Comparison of ENCODE assay signal across 2 cellular contexts in the genomic region with DNA sequence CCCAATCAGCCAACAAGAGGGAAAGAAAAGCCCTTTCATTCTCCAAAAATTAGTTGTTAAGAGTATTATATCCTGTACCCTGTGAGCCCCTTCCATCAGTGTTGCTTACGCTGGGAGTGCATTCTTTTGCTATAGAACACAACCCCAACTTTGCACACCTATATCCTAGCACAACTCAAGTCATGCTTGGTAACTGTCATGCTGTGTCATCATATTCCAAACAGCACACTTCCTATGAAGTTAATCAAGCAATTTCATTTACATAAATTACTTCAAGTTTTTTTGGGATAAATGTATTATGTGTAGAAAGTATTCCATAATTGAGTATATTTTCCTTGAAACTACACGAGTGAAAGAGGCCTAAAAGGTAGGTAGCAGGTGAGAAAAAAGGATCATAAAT.
TF ChIP-seq lines count a peak whose summit lies in the region.

No MANE protein-coding gene starts in this region.

TF ChIP-seq in GM23338, 12 proteins besides CTCF, POLR2A, EP300 and RAD21 (continued from another document):
- TF ChIP-seq, protein P1, sequence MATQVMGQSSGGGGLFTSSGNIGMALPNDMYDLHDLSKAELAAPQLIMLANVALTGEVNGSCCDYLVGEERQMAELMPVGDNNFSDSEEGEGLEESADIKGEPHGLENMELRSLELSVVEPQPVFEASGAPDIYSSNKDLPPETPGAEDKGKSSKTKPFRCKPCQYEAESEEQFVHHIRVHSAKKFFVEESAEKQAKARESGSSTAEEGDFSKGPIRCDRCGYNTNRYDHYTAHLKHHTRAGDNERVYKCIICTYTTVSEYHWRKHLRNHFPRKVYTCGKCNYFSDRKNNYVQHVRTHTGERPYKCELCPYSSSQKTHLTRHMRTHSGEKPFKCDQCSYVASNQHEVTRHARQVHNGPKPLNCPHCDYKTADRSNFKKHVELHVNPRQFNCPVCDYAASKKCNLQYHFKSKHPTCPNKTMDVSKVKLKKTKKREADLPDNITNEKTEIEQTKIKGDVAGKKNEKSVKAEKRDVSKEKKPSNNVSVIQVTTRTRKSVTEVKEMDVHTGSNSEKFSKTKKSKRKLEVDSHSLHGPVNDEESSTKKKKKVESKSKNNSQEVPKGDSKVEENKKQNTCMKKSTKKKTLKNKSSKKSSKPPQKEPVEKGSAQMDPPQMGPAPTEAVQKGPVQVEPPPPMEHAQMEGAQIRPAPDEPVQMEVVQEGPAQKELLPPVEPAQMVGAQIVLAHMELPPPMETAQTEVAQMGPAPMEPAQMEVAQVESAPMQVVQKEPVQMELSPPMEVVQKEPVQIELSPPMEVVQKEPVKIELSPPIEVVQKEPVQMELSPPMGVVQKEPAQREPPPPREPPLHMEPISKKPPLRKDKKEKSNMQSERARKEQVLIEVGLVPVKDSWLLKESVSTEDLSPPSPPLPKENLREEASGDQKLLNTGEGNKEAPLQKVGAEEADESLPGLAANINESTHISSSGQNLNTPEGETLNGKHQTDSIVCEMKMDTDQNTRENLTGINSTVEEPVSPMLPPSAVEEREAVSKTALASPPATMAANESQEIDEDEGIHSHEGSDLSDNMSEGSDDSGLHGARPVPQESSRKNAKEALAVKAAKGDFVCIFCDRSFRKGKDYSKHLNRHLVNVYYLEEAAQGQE (IDR thresholded peaks at IDR 0.05; ENCODE audit: unreplicated experiment), result no peak
- TF ChIP-seq STAT1 (IDR thresholded peaks at IDR 0.05; ENCODE audit: unreplicated experiment) (no peak), CREB1 (CRISPR knock-in tag; IDR thresholded peaks at IDR 0.05; ENCODE audit: low read depth) (no peak), POLR2AphosphoS5 (IDR thresholded peaks at IDR 0.05; ENCODE audit: low read depth) (no peak), ZNF331 (CRISPR knock-in tag; IDR thresholded peaks at IDR 0.05; ENCODE audit: low read depth) (no peak), EZH2 (IDR thresholded peaks at IDR 0.05; ENCODE audit: low read depth, unreplicated experiment) (no peak), EZH2phosphoT487 (IDR thresholded peaks at IDR 0.05; ENCODE audit: unreplicated experiment) (no peak), JUNB (IDR thresholded peaks at IDR 0.05; ENCODE audit: unreplicated experiment) (no peak)
- TF ChIP-seq, protein P2, sequence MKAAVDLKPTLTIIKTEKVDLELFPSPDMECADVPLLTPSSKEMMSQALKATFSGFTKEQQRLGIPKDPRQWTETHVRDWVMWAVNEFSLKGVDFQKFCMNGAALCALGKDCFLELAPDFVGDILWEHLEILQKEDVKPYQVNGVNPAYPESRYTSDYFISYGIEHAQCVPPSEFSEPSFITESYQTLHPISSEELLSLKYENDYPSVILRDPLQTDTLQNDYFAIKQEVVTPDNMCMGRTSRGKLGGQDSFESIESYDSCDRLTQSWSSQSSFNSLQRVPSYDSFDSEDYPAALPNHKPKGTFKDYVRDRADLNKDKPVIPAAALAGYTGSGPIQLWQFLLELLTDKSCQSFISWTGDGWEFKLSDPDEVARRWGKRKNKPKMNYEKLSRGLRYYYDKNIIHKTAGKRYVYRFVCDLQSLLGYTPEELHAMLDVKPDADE (IDR thresholded peaks at IDR 0.05), result no peak
- TF ChIP-seq, protein P3, sequence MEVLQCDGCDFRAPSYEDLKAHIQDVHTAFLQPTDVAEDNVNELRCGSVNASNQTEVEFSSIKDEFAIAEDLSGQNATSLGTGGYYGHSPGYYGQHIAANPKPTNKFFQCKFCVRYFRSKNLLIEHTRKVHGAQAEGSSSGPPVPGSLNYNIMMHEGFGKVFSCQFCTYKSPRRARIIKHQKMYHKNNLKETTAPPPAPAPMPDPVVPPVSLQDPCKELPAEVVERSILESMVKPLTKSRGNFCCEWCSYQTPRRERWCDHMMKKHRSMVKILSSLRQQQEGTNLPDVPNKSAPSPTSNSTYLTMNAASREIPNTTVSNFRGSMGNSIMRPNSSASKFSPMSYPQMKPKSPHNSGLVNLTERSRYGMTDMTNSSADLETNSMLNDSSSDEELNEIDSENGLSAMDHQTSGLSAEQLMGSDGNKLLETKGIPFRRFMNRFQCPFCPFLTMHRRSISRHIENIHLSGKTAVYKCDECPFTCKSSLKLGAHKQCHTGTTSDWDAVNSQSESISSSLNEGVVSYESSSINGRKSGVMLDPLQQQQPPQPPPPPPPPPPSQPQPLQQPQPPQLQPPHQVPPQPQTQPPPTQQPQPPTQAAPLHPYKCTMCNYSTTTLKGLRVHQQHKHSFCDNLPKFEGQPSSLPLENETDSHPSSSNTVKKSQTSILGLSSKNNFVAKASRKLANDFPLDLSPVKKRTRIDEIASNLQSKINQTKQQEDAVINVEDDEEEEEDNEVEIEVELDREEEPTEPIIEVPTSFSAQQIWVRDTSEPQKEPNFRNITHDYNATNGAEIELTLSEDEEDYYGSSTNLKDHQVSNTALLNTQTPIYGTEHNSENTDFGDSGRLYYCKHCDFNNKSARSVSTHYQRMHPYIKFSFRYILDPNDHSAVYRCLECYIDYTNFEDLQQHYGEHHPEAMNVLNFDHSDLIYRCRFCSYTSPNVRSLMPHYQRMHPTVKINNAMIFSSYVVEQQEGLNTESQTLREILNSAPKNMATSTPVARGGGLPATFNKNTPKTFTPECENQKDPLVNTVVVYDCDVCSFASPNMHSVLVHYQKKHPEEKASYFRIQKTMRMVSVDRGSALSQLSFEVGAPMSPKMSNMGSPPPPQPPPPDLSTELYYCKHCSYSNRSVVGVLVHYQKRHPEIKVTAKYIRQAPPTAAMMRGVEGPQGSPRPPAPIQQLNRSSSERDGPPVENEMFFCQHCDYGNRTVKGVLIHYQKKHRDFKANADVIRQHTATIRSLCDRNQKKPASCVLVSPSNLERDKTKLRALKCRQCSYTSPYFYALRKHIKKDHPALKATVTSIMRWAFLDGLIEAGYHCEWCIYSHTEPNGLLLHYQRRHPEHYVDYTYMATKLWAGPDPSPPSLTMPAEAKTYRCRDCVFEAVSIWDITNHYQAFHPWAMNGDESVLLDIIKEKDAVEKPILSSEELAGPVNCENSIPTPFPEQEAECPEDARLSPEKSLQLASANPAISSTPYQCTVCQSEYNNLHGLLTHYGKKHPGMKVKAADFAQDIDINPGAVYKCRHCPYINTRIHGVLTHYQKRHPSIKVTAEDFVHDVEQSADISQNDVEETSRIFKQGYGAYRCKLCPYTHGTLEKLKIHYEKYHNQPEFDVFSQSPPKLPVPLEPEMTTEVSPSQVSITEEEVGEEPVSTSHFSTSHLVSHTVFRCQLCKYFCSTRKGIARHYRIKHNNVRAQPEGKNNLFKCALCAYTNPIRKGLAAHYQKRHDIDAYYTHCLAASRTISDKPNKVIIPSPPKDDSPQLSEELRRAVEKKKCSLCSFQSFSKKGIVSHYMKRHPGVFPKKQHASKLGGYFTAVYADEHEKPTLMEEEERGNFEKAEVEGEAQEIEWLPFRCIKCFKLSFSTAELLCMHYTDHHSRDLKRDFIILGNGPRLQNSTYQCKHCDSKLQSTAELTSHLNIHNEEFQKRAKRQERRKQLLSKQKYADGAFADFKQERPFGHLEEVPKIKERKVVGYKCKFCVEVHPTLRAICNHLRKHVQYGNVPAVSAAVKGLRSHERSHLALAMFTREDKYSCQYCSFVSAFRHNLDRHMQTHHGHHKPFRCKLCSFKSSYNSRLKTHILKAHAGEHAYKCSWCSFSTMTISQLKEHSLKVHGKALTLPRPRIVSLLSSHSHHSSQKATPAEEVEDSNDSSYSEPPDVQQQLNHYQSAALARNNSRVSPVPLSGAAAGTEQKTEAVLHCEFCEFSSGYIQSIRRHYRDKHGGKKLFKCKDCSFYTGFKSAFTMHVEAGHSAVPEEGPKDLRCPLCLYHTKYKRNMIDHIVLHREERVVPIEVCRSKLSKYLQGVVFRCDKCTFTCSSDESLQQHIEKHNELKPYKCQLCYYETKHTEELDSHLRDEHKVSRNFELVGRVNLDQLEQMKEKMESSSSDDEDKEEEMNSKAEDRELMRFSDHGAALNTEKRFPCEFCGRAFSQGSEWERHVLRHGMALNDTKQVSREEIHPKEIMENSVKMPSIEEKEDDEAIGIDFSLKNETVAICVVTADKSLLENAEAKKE (CRISPR knock-in tag; IDR thresholded peaks at IDR 0.05), result no peak

TF ChIP-seq in WTC11, 78 proteins besides CTCF, POLR2A, EP300 and RAD21 (continued from another document and continues in another):
- TF ChIP-seq, protein P4, sequence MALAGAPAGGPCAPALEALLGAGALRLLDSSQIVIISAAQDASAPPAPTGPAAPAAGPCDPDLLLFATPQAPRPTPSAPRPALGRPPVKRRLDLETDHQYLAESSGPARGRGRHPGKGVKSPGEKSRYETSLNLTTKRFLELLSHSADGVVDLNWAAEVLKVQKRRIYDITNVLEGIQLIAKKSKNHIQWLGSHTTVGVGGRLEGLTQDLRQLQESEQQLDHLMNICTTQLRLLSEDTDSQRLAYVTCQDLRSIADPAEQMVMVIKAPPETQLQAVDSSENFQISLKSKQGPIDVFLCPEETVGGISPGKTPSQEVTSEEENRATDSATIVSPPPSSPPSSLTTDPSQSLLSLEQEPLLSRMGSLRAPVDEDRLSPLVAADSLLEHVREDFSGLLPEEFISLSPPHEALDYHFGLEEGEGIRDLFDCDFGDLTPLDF (CRISPR knock-in tag; IDR thresholded peaks at IDR 0.05), result no peak
- TF ChIP-seq SMAD3 (CRISPR knock-in tag; IDR thresholded peaks at IDR 0.05; ENCODE audit: borderline replicate concordance) (no peak), SP1 (CRISPR knock-in tag; conservative IDR thresholded peaks at IDR 0.05) (no peak), CBFB (CRISPR knock-in tag; IDR thresholded peaks at IDR 0.05; ENCODE audit: low read depth) (no peak), NR3C1 (CRISPR knock-in tag; conservative IDR thresholded peaks at IDR 0.05; ENCODE audit: low read depth) (no peak), TEAD4 (CRISPR knock-in tag; IDR thresholded peaks at IDR 0.05) (no peak), GABPB1 (CRISPR knock-in tag; IDR thresholded peaks at IDR 0.05) (no peak), ELF4 (CRISPR knock-in tag; IDR thresholded peaks at IDR 0.05; ENCODE audit: low read depth) (no peak)
- TF ChIP-seq, protein P5, sequence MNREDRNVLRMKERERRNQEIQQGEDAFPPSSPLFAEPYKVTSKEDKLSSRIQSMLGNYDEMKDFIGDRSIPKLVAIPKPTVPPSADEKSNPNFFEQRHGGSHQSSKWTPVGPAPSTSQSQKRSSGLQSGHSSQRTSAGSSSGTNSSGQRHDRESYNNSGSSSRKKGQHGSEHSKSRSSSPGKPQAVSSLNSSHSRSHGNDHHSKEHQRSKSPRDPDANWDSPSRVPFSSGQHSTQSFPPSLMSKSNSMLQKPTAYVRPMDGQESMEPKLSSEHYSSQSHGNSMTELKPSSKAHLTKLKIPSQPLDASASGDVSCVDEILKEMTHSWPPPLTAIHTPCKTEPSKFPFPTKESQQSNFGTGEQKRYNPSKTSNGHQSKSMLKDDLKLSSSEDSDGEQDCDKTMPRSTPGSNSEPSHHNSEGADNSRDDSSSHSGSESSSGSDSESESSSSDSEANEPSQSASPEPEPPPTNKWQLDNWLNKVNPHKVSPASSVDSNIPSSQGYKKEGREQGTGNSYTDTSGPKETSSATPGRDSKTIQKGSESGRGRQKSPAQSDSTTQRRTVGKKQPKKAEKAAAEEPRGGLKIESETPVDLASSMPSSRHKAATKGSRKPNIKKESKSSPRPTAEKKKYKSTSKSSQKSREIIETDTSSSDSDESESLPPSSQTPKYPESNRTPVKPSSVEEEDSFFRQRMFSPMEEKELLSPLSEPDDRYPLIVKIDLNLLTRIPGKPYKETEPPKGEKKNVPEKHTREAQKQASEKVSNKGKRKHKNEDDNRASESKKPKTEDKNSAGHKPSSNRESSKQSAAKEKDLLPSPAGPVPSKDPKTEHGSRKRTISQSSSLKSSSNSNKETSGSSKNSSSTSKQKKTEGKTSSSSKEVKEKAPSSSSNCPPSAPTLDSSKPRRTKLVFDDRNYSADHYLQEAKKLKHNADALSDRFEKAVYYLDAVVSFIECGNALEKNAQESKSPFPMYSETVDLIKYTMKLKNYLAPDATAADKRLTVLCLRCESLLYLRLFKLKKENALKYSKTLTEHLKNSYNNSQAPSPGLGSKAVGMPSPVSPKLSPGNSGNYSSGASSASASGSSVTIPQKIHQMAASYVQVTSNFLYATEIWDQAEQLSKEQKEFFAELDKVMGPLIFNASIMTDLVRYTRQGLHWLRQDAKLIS (CRISPR knock-in tag; IDR thresholded peaks at IDR 0.05; ENCODE audit: borderline replicate concordance), result no peak
- TF ChIP-seq, protein P6, sequence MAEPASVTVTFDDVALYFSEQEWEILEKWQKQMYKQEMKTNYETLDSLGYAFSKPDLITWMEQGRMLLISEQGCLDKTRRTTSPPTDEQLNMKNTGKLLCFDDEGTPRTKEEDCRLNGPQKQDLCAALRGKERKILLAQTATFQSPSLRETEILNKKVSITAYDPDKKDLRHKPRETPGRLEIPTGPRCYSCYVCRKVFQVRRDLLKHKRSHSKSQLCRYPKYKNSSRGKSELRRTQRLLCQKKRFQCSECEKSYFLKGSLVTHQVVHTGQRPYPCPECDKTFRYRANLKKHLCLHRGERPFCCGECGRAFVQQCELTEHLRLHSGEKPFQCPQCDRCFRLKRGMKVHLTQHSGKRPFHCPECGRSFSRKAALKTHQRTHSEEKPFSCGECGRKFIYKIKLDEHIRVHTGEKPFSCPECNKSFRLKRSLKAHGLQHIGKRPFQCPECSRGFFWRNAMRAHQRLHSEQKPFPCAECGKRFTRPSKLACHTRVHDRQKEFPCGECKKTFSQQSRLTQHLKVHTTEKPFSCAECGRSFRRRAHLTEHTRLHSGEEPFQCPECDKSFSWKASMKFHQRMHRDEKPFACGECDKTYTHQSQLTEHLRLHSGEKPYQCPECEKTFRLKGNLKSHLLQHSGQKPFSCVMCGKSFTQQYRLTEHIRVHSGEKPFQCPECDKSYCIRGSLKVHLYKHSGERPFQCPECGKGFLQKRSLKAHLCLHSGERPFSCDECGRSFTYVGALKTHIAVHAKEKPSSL (CRISPR knock-in tag; conservative IDR thresholded peaks at IDR 0.05), result no peak
- TF ChIP-seq, protein P7, sequence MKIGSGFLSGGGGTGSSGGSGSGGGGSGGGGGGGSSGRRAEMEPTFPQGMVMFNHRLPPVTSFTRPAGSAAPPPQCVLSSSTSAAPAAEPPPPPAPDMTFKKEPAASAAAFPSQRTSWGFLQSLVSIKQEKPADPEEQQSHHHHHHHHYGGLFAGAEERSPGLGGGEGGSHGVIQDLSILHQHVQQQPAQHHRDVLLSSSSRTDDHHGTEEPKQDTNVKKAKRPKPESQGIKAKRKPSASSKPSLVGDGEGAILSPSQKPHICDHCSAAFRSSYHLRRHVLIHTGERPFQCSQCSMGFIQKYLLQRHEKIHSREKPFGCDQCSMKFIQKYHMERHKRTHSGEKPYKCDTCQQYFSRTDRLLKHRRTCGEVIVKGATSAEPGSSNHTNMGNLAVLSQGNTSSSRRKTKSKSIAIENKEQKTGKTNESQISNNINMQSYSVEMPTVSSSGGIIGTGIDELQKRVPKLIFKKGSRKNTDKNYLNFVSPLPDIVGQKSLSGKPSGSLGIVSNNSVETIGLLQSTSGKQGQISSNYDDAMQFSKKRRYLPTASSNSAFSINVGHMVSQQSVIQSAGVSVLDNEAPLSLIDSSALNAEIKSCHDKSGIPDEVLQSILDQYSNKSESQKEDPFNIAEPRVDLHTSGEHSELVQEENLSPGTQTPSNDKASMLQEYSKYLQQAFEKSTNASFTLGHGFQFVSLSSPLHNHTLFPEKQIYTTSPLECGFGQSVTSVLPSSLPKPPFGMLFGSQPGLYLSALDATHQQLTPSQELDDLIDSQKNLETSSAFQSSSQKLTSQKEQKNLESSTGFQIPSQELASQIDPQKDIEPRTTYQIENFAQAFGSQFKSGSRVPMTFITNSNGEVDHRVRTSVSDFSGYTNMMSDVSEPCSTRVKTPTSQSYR (CRISPR knock-in tag; IDR thresholded peaks at IDR 0.05), result no peak
- TF ChIP-seq, protein P8, sequence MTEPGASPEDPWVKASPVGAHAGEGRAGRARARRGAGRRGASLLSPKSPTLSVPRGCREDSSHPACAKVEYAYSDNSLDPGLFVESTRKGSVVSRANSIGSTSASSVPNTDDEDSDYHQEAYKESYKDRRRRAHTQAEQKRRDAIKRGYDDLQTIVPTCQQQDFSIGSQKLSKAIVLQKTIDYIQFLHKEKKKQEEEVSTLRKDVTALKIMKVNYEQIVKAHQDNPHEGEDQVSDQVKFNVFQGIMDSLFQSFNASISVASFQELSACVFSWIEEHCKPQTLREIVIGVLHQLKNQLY (CRISPR knock-in tag; IDR thresholded peaks at IDR 0.05), result no peak
